Comparison of ENCODE assay signal across 1 cellular context in the genomic region with DNA sequence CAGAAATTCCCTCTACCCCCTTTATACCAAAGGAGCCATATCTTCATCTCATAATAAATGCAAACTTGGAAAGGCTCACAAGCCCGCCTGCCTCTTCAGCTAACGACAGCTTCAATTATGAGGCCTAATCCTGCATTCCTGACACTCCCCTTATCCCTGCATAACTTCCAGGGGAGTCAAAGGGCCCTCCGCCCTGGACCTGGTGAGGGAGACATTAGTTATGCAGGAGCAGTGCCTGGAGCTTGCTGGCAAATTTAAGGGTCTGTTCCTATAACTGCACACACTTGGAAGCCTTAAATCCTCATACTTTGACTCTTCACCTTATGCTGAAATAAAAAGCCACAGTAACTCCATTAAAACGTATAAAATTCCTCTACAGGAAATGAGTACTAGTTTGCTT.
TF ChIP-seq lines count a peak whose summit lies in the region.

No MANE protein-coding gene starts in this region.

TF ChIP-seq in WTC11, 78 proteins besides CTCF, POLR2A, EP300 and RAD21 (continued from another document):
- TF ChIP-seq, protein P1, sequence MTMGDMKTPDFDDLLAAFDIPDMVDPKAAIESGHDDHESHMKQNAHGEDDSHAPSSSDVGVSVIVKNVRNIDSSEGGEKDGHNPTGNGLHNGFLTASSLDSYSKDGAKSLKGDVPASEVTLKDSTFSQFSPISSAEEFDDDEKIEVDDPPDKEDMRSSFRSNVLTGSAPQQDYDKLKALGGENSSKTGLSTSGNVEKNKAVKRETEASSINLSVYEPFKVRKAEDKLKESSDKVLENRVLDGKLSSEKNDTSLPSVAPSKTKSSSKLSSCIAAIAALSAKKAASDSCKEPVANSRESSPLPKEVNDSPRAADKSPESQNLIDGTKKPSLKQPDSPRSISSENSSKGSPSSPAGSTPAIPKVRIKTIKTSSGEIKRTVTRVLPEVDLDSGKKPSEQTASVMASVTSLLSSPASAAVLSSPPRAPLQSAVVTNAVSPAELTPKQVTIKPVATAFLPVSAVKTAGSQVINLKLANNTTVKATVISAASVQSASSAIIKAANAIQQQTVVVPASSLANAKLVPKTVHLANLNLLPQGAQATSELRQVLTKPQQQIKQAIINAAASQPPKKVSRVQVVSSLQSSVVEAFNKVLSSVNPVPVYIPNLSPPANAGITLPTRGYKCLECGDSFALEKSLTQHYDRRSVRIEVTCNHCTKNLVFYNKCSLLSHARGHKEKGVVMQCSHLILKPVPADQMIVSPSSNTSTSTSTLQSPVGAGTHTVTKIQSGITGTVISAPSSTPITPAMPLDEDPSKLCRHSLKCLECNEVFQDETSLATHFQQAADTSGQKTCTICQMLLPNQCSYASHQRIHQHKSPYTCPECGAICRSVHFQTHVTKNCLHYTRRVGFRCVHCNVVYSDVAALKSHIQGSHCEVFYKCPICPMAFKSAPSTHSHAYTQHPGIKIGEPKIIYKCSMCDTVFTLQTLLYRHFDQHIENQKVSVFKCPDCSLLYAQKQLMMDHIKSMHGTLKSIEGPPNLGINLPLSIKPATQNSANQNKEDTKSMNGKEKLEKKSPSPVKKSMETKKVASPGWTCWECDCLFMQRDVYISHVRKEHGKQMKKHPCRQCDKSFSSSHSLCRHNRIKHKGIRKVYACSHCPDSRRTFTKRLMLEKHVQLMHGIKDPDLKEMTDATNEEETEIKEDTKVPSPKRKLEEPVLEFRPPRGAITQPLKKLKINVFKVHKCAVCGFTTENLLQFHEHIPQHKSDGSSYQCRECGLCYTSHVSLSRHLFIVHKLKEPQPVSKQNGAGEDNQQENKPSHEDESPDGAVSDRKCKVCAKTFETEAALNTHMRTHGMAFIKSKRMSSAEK (CRISPR knock-in tag; IDR thresholded peaks at IDR 0.05; ENCODE audit: borderline replicate concordance) = no peak
